14 cellular contexts compared by ENCODE assay signal in the genomic region with DNA sequence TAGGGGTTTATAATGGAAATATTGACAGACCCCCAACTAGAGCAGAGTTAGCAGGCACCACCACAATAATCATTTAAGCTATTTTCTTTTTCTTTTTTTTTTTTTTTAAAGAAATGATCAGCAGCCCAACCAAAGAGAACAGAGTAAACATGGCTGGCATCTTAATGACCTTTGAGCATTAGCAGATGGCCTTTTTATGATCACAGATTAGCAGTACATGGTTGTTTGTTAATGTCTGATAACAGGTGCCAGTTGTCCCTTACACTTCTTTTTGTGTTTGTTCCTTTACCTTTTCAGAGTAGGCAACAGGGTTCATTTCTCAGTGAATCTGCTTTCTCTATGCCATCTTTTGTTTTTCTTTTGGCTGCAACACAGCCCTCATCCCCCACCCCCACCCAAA.
"Had no signal": no experiment of that assay in that cellular context is flagged by ENCODE, and none has a peak within 500 bp of the region (broad histone marks: within the 10 kb centered on the region; RNA-seq: fewer than 3 reads in every experiment).

No MANE protein-coding gene starts in this region.

- ATAC-seq: activated naive CD8-positive, alpha-beta T cell treated with anti-CD3 and anti-CD28 coated beads, Interleukin-2, amount 50 U/mL, for 24 hours; naive thymus-derived CD8-positive, alpha-beta T cell; stimulated activated memory B cell treated with anti-CD40 and anti-IgM and Interleukin-4, amounts not matched to agents 10 μg/mL and 1 μg/mL and 100 μg/mL, for 72 hours had no signal

- DNase-seq: activated CD4-positive, CD25-positive, alpha-beta regulatory T cell treated with anti-CD3 and anti-CD28 coated beads, Interleukin-2, amount 50 U/mL, for 72 hours; activated naive CD4-positive, alpha-beta T cell treated with Interleukin-2 at 50 U/mL for 16 hours; activated naive CD8-positive, alpha-beta T cell treated with anti-CD3 and anti-CD28 coated beads, Interleukin-2, amount 50 U/mL, for 24 hours; activated T-cell treated with anti-CD3 and anti-CD28 coated beads for 4 hours; cerebellar nuclear complex; effector memory CD4-positive, alpha-beta T cell; foreskin fibroblast; hypothalamus; kidney; left ventricle myocardium inferior; naive thymus-derived CD8-positive, alpha-beta T cell; retina; stimulated activated CD4-positive, alpha-beta T cell treated with anti-CD3 and anti-CD28 coated beads, Interleukin-2, amount 100 ng/mL, for 48 hours had no signal
